In genomic region chr3:163914567-163914966, GRCh38 we compare ENCODE assay signal across 14 cellular contexts.
DNase-seq lines count a peak whose midpoint lies in the region; ATAC-seq and TF ChIP-seq lines count a peak whose summit lies in the region.
"Had no signal": no experiment of that assay in that cellular context is flagged by ENCODE, and none has a peak within 500 bp of the region (broad histone marks: within the 10 kb centered on the region; RNA-seq: fewer than 3 reads in every experiment).

No MANE protein-coding gene starts in this region.

- no peaks in the 10 kb centered on the region for H3K36me3 Mint-ChIP-seq in CD14-positive monocyte
- H3K36me3 Mint-ChIP-seq: CD4-positive, CD25-positive, alpha-beta regulatory T cell had no signal

- H3K27me3 Mint-ChIP-seq in CD14-positive monocyte (ENCODE audit: low read depth in 3 of 3): no peaks in the 10 kb centered on the region
- H3K27me3 Mint-ChIP-seq: CD4-positive, CD25-positive, alpha-beta regulatory T cell had no signal

- intact Hi-C loops in CD14-positive monocyte (cut with micrococcal nuclease): no loop called here

- H3K4me1 ChIP-seq in HUES64 (ENCODE audit: insufficient read depth, low read length): peaks cover 11% of the 10 kb centered on the region
- peaks cover 12% of the 10 kb centered on the region for H3K4me1 ChIP-seq in iPS-18a (ENCODE audit: control insufficient read depth, low read depth, low read length)
- H3K4me1 ChIP-seq: BLaER1 had no signal

- no peak for TF ChIP-seq CTCF in CD14-positive monocyte (IDR thresholded peaks at IDR 0.05)

- ATAC-seq in HG02970 (IDR thresholded peaks at IDR 0.05; ENCODE audit: low FRiP score, unreplicated experiment) (no peak), GM18861 (IDR thresholded peaks at IDR 0.05; ENCODE audit: unreplicated experiment) (no peak)
- ATAC-seq: K562 had no signal

- no peak overlapping the region for H3K4me3 Mint-ChIP-seq in CD14-positive monocyte
- H3K4me3 Mint-ChIP-seq: CD4-positive, CD25-positive, alpha-beta regulatory T cell had no signal

- H3K27ac Mint-ChIP-seq in CD14-positive monocyte: no peak overlapping the region
- H3K27ac Mint-ChIP-seq: CD4-positive, CD25-positive, alpha-beta regulatory T cell had no signal

- H3K27ac ChIP-seq in HUES64 (ENCODE audit: low read depth, low read length) (peak overlapping the region; percentile 82; the same call in 1 of the 2 replicates), iPS-18a (ENCODE audit: low read length) (no peak overlapping the region)
- H3K27ac ChIP-seq: 22Rv1, BLaER1 had no signal

- no CpG with 5 or more reads among the region's 1 CpG for WGBS in HUES64

- H3K4me3 ChIP-seq in HUES64 (ENCODE audit: low read length) (no peak overlapping the region), iPS-18a (ENCODE audit: low read length) (peak overlapping the region; percentile 51)
- H3K4me3 ChIP-seq: BLaER1, K562 had no signal

- POLR2A ChIA-PET in HEK293T (lab: Yijun Ruan, JAX): no interaction called here

- no peaks in the 10 kb centered on the region for H3K27me3 ChIP-seq in HUES64 (ENCODE audit: insufficient read depth, low read length)
- no peaks in the 10 kb centered on the region for H3K27me3 ChIP-seq in iPS-18a (ENCODE audit: control insufficient read depth, insufficient read depth, low read length)
- H3K27me3 ChIP-seq: BLaER1 had no signal

- CTCF ChIA-PET in HEK293T (lab: Yijun Ruan, JAX): no interaction called here

- H3K36me3 ChIP-seq in HUES64 (ENCODE audit: insufficient read depth, low read length): no peaks in the 10 kb centered on the region
- peaks cover 60% of the 10 kb centered on the region for H3K36me3 ChIP-seq in iPS-18a (ENCODE audit: control insufficient read depth, low read depth, low read length)
- H3K36me3 ChIP-seq: BLaER1 had no signal

- H3K9me3 ChIP-seq in HUES64 (ENCODE audit: insufficient read depth, low read depth, low read length): no peaks in the 10 kb centered on the region
- no peaks in the 10 kb centered on the region for H3K9me3 ChIP-seq in iPS-18a (ENCODE audit: control insufficient read depth, low read depth, low read length)
- H3K9me3 ChIP-seq: BLaER1 had no signal

- no peaks in the 10 kb centered on the region for H3K4me1 Mint-ChIP-seq in CD14-positive monocyte
- H3K4me1 Mint-ChIP-seq: CD4-positive, CD25-positive, alpha-beta regulatory T cell had no signal

- H3K9me3 Mint-ChIP-seq in CD14-positive monocyte: peaks cover 0 to 3% (median 1%) of the 10 kb centered on the region in 7 donors

- DNase-seq in ELF-1 (ENCODE audit: low read depth, low spot score) (peak; percentile 12), amniotic epithelial cell (ENCODE audit: low read depth) (peak; percentile 3), CD14-positive monocyte (ENCODE audit: low spot score) (no peak), HEK293T (ENCODE audit: extremely low spot score) (no peak)
- DNase-seq: AML-193; CD4-positive, CD25-positive, alpha-beta regulatory T cell; DMS53 had no signal

- H3K9ac ChIP-seq in HUES64 (ENCODE audit: low read depth, low read length): no peak overlapping the region
- no peak overlapping the region for H3K9ac ChIP-seq in iPS-18a (ENCODE audit: low read length)
- H3K9ac ChIP-seq: BLaER1 had no signal

TF ChIP-seq in HEK293T, 16 proteins besides CTCF, POLR2A, EP300 and RAD21:
- no peak for TF ChIP-seq SUZ12 (IDR thresholded peaks at IDR 0.05)
- no peak for TF ChIP-seq NFRKB (IDR thresholded peaks at IDR 0.05)
- no peak for TF ChIP-seq ARNT (IDR thresholded peaks at IDR 0.05)
- TF ChIP-seq CTBP1 (IDR thresholded peaks at IDR 0.05; ENCODE audit: borderline replicate concordance): no peak
- no peak for TF ChIP-seq ELF4 (IDR thresholded peaks at IDR 0.05)
TF ChIP-seq in HEK293T: peak in this region for 0.

Comparison
In these comparisons a context has a peak if more than half of its experiments do, and no peak if none do; other contexts are left out.
1. DNase-seq: peak in ELF-1 (single experiment) and amniotic epithelial cell (single experiment); none in CD14-positive monocyte (single experiment) and HEK293T (single experiment).